In the genomic region with DNA sequence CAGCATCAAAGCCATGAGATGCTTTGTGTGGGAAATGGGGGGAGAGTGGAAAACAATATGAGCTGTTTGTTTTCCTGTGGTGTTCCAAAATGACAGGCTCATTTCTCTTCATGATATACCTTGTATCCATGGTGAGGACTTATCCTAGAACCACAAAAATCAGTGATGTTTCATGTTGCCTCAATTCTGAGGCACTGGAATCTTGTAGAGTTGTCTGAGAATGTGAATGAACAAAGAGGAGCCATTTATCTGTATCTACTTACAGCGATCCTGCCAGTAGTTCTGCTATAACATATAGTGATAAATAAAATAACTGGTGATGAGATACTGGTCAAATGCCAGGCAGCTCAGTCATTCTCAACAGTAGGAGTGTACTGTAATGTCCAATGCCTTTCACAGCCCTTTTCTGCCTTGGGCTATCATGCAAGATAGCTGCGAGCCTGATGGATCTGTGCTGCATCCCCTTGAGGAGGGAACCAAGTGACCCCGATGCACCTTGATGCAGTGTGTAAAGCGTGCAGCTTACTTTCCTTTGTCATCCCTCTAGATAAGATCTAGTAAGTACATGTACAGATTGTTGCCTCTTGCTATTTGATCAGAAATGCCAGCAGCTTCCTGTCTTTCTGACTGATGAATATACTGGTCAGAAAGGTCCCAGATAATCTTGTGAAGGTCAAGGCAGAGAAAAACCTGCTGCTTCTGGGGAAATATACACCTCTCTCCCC, we compare ENCODE assay signal across 24 cellular contexts. TPM values are rescaled to one million over a fixed set of nuclear protein-coding genes. Genes with fewer than 3 reads are reported as not detected.
A peak's percentile ranks its signal among the peaks of the same experiment; 100 is the strongest.
DNase-seq lines count a peak whose midpoint lies in the region; FAIRE-seq and TF ChIP-seq lines count a peak whose summit lies in the region.
"Had no signal": no experiment of that assay in that cellular context is flagged by ENCODE, and none has a peak within 500 bp of the region (broad histone marks: within the 10 kb centered on the region; RNA-seq: fewer than 3 reads in every experiment).

No MANE protein-coding gene starts in this region.

- TF ChIP-seq CTCF in SK-N-SH (IDR thresholded peaks at IDR 0.05) (no peak), endothelial cell of umbilical vein (IDR thresholded peaks at IDR 0.05; ENCODE audit: extremely low read depth in 1 of 2, insufficient read depth in 1 of 2, low read depth in 1 of 2, low read length in 2 of 2) (no peak), nephron (IDR thresholded peaks at IDR 0.05; ENCODE audit: unreplicated experiment in 3 of 3) (no peak)

- H3K36me3 Mint-ChIP-seq in nephron (ENCODE audit: low read depth): peaks cover 30% of the 10 kb centered on the region
- H3K36me3 Mint-ChIP-seq: activated naive CD8-positive, alpha-beta T cell treated with anti-CD3 and anti-CD28 coated beads, Interleukin-2, amount 10 ng/mL, durations not matched to agents 7 days and 5 days; memory B cell; naive B cell; stimulated activated naive B cell treated with anti-CD40 and anti-IgM and Interleukin-4, amounts not matched to agents 10 μg/mL and 1 μg/mL and 100 μg/mL, for 72 hours had no signal

- H3K4me3 Mint-ChIP-seq in nephron: peak overlapping the region in 2 of 3 experiments; percentile 6 to 64
- H3K4me3 Mint-ChIP-seq: activated naive CD8-positive, alpha-beta T cell treated with anti-CD3 and anti-CD28 coated beads, Interleukin-2, amount 10 ng/mL, durations not matched to agents 7 days and 5 days; memory B cell; naive B cell; stimulated activated naive B cell treated with anti-CD40 and anti-IgM and Interleukin-4, amounts not matched to agents 10 μg/mL and 1 μg/mL and 100 μg/mL, for 72 hours had no signal

- FAIRE-seq in endothelial cell of umbilical vein (lab: Jason Lieb, UNC): peak; percentile 4
- FAIRE-seq: HepG2 had no signal

- no peak for TF ChIP-seq EP300 in SK-N-SH (IDR thresholded peaks at IDR 0.05; ENCODE audit: borderline replicate concordance in 1 of 2, low read depth in 1 of 2, low read length in 1 of 2)

- H3K9me3 Mint-ChIP-seq in nephron: no peaks in the 10 kb centered on the region
- H3K9me3 Mint-ChIP-seq: activated naive CD8-positive, alpha-beta T cell treated with anti-CD3 and anti-CD28 coated beads, Interleukin-2, amount 10 ng/mL, durations not matched to agents 7 days and 5 days; memory B cell; naive B cell; stimulated activated naive B cell treated with anti-CD40 and anti-IgM and Interleukin-4, amounts not matched to agents 10 μg/mL and 1 μg/mL and 100 μg/mL, for 72 hours had no signal

- H3K4me2 ChIP-seq in SK-N-SH: peak overlapping the region; percentile 49; the same call in 1 of the 2 replicates
- H3K4me2 ChIP-seq in endothelial cell of umbilical vein (ENCODE audit: insufficient read depth, low read length): no peak overlapping the region

- H3K4me1 ChIP-seq in SK-N-SH (ENCODE audit: control insufficient read depth in 1 of 2, insufficient read depth in 2 of 2, low read depth in 1 of 2, low read length in 1 of 2): peaks cover 9 to 18% of the 10 kb centered on the region in 2 experiments; a peak in 2 of 4 replicates
- peaks cover 29% of the 10 kb centered on the region for H3K4me1 ChIP-seq in endothelial cell of umbilical vein (ENCODE audit: control insufficient read depth, extremely low read depth, insufficient read depth, low read length)
- H3K4me1 ChIP-seq: BE2C, body of pancreas had no signal

- POLR2A ChIA-PET in SK-N-SH (lab: Yijun Ruan, JAX): no interaction called here
- POLR2A ChIA-PET in endothelial cell of umbilical vein (lab: Charles Lee): no interaction called here

- H4K20me1 ChIP-seq in SK-N-SH (ENCODE audit: insufficient read depth): no peaks in the 10 kb centered on the region
- H4K20me1 ChIP-seq in endothelial cell of umbilical vein (replicated peaks; ENCODE audit: control insufficient read depth, extremely low read depth, insufficient read depth, low read length): no peaks in the 10 kb centered on the region

- no peaks in the 10 kb centered on the region for H3F3A ChIP-seq in SK-N-SH (replicated peaks; ENCODE audit: insufficient read depth)

- H3K9ac ChIP-seq in SK-N-SH: no peak overlapping the region
- H3K9ac ChIP-seq in endothelial cell of umbilical vein (replicated peaks; ENCODE audit: extremely low read depth, insufficient read depth, low read length): no peak overlapping the region

- H3K79me2 ChIP-seq in SK-N-SH (ENCODE audit: insufficient read depth) (no peaks in the 10 kb centered on the region), endothelial cell of umbilical vein (ENCODE audit: control insufficient read depth, insufficient read depth, low read length) (no peaks in the 10 kb centered on the region)

- peaks cover 85% of the 10 kb centered on the region for H3K4me1 Mint-ChIP-seq in nephron
- H3K4me1 Mint-ChIP-seq: memory B cell; naive B cell; stimulated activated naive B cell treated with anti-CD40 and anti-IgM and Interleukin-4, amounts not matched to agents 10 μg/mL and 1 μg/mL and 100 μg/mL, for 72 hours had no signal

- no peaks in the 10 kb centered on the region for H3K9me1 ChIP-seq in endothelial cell of umbilical vein (replicated peaks; ENCODE audit: control insufficient read depth, extremely low read depth, insufficient read depth, low read length)

- H3K36me3 ChIP-seq in SK-N-SH (replicated peaks in 1 of 2; ENCODE audit: control insufficient read depth in 1 of 2, insufficient read depth in 2 of 2, low read length in 1 of 2): no peaks in the 10 kb centered on the region
- no peaks in the 10 kb centered on the region for H3K36me3 ChIP-seq in endothelial cell of umbilical vein (ENCODE audit: control insufficient read depth in 2 of 2, extremely low read depth in 1 of 2, insufficient read depth in 2 of 2, low read length in 2 of 2)
- H3K36me3 ChIP-seq: BE2C had no signal

- no TSS peak for BruUV-seq in endothelial cell of umbilical vein (replicated peaks; lab: Mats Ljungman, UMichigan)

- WGBS in SK-N-SH (ENCODE audit: low lambda C conversion rate): 47% methylated on average over 4 of the region's 4 CpGs

- H3K9me3 ChIP-seq in SK-N-SH (no peaks in the 10 kb centered on the region), endothelial cell of umbilical vein (replicated peaks; ENCODE audit: control insufficient read depth, insufficient read depth, low read length) (no peaks in the 10 kb centered on the region)
- H3K9me3 ChIP-seq: BE2C, body of pancreas had no signal

- no peaks in the 10 kb centered on the region for H3K27me3 Mint-ChIP-seq in nephron (ENCODE audit: low read depth)
- H3K27me3 Mint-ChIP-seq: activated naive CD8-positive, alpha-beta T cell treated with anti-CD3 and anti-CD28 coated beads, Interleukin-2, amount 10 ng/mL, durations not matched to agents 7 days and 5 days had no signal

- intact Hi-C loops in endothelial cell of umbilical vein (cut with micrococcal nuclease): no loop called here

- no peaks in the 10 kb centered on the region for H3K27me3 ChIP-seq in SK-N-SH (ENCODE audit: insufficient read depth)
- H3K27me3 ChIP-seq in endothelial cell of umbilical vein (ENCODE audit: control insufficient read depth in 2 of 2, insufficient read depth in 2 of 2, low read length in 2 of 2): no peaks in the 10 kb centered on the region
- H3K27me3 ChIP-seq: BE2C, body of pancreas had no signal

- dilution Hi-C loops in endothelial cell of umbilical vein (cut with MboI; ENCODE audit: extremely low pct_ligation_motif_present, low sequenced_read_pairs): no loop called here

- H3K27ac ChIP-seq in SK-N-SH (ENCODE audit: low read depth in 2 of 2, low read length in 1 of 2): peak overlapping the region; percentile 4 to 28; a peak in 2 of 4 replicates
- no peak overlapping the region for H3K27ac ChIP-seq in endothelial cell of umbilical vein (ENCODE audit: insufficient read depth, low read depth, low read length)
- H3K27ac ChIP-seq: body of pancreas had no signal

- no peak overlapping the region for H3K4me3 ChIP-seq in SK-N-SH (ENCODE audit: low read depth in 2 of 2, low read length in 1 of 2)
- H3K4me3 ChIP-seq in endothelial cell of umbilical vein (replicated peaks in 1 of 3; ENCODE audit: insufficient read depth in 1 of 3, low read depth in 1 of 3, low read length in 3 of 3): no peak overlapping the region
- H3K4me3 ChIP-seq: body of pancreas had no signal

- no peak overlapping the region for H2AFZ ChIP-seq in SK-N-SH (ENCODE audit: low read depth)
- H2AFZ ChIP-seq in endothelial cell of umbilical vein (ENCODE audit: low read depth, low read length): no peak overlapping the region

- H3K27ac Mint-ChIP-seq in nephron: peak overlapping the region; percentile 76 to 78 (median 77)
- H3K27ac Mint-ChIP-seq: activated naive CD8-positive, alpha-beta T cell treated with anti-CD3 and anti-CD28 coated beads, Interleukin-2, amount 10 ng/mL, durations not matched to agents 7 days and 5 days; memory B cell; stimulated activated naive B cell treated with anti-CD40 and anti-IgM and Interleukin-4, amounts not matched to agents 10 μg/mL and 1 μg/mL and 100 μg/mL, for 72 hours had no signal

- no peak for TF ChIP-seq RAD21 in SK-N-SH (IDR thresholded peaks at IDR 0.05; ENCODE audit: low read length)

- TF ChIP-seq POLR2A in endothelial cell of umbilical vein (IDR thresholded peaks at IDR 0.05; ENCODE audit: low read depth, low read length): no peak

- DNase-seq in EH (ENCODE audit: low read depth): peak; percentile 34
- no peak for DNase-seq in SK-N-SH
- peak; percentile 23 for DNase-seq in endothelial cell of umbilical vein (ENCODE audit: low read depth, low spot score)
- no peak for DNase-seq in islet precursor cell
- DNase-seq in NOMO-1 (lab: John Stamatoyannopoulos, UW; ENCODE audit: unreplicated experiment in 2 of 2): no peak
- no peak for DNase-seq in HUDEP-2 (lab: John Stamatoyannopoulos, UW; ENCODE audit: unreplicated experiment in 76 of 76)
- no peak for DNase-seq in HT-29 (ENCODE audit: low spot score)
- DNase-seq: activated effector memory CD4-positive, alpha-beta T cell treated with anti-CD3 and anti-CD28 coated beads, Interleukin-2, amount 50 U/mL, for 16 hours; activated naive CD8-positive, alpha-beta T cell treated with anti-CD3 and anti-CD28 coated beads, Interleukin-2, amount 10 ng/mL, durations not matched to agents 7 days and 5 days; BE2C; body of pancreas; effector CD8-positive, alpha-beta T cell; GDM1; H7; naive B cell; NCI-H1048; OCI-M1; Right ventricle myocardium superior; stimulated activated CD4-positive, alpha-beta T cell treated with anti-CD3 and anti-CD28 coated beads, Interleukin-12 subunit alpha, Interleukin-12 subunit beta, amount 100 ng/mL, for 4 hours; stimulated activated CD4-positive, alpha-beta T cell treated with anti-CD3 and anti-CD28 coated beads, Interleukin-4, amount 100 ng/mL, for 24 hours; stimulated activated naive B cell treated with anti-CD40 and anti-IgM and Interleukin-4, amounts not matched to agents 10 μg/mL and 1 μg/mL and 100 μg/mL, for 72 hours had no signal

- H3K9me2 ChIP-seq in SK-N-SH: no peaks in the 10 kb centered on the region

- CTCF ChIA-PET in SK-N-SH (lab: Yijun Ruan, JAX) (interaction anchor here (1.0 to 2.8 kb wide), 8 partner anchors 10 to 170 kb away, joined by 3 to 9 read pairs (median 5); no protein-coding TSS in a partner anchor), endothelial cell of umbilical vein (lab: Charles Lee) (interaction anchor here (0.8 to 5.2 kb wide), 6 partner anchors 9 to 170 kb away, joined by 4 to 39 read pairs (median 12); no protein-coding TSS in a partner anchor)

RNA-seq across cellular contexts. Expression of gene SLC44A3, which starts 52.8 kb away (rescaled TPM):
- polyA plus RNA-seq in SK-N-SH (2012; rRNA removed) (2.6 and 4.4 TPM in 2 replicates), endothelial cell of umbilical vein (0.29 and 0.33 TPM in 2 replicates)
- polyA plus RNA-seq in SK-N-SH (2012; cell fraction: cytosol; rRNA removed): 3.8 and 4.0 TPM in 2 replicates
- 2.8 and 4.4 TPM in 2 replicates for polyA plus RNA-seq in SK-N-SH (2012; cell fraction: nucleus; rRNA removed)
- 0.42 and 0.58 TPM in 2 replicates for total RNA-seq in endothelial cell of umbilical vein
- polyA plus RNA-seq in endothelial cell of umbilical vein (2011; cell fraction: cytosol; rRNA removed): 0.25 and 0.30 TPM in 2 replicates
- polyA plus RNA-seq in endothelial cell of umbilical vein (2011; cell fraction: nucleus; rRNA removed): 0.20 and 0.36 TPM in 2 replicates
- 0.11 TPM in 2 replicates for polyA plus RNA-seq in endothelial cell of umbilical vein (2012)
- 0.78 and 1.5 TPM in 2 replicates for polyA minus RNA-seq in endothelial cell of umbilical vein
- polyA minus RNA-seq in endothelial cell of umbilical vein (2011; cell fraction: cytosol; rRNA and poly(A)+ RNA removed): 1.3 TPM
- 0.34 and 1.8 TPM in 2 replicates for polyA minus RNA-seq in endothelial cell of umbilical vein (2011; cell fraction: nucleus; rRNA and poly(A)+ RNA removed)
- total RNA-seq in HT-29 (2014; rRNA removed; shearing (Covaris generic)): 14.1 and 15.6 TPM in 2 replicates

RNA-seq across cellular contexts. Expression of gene CNN3, which starts 54.0 kb away (rescaled TPM):
- polyA plus RNA-seq in SK-N-SH (2012; rRNA removed) (204 and 242 TPM in 2 replicates), endothelial cell of umbilical vein (162 and 174 TPM in 2 replicates)
- polyA plus RNA-seq in SK-N-SH (2012; cell fraction: cytosol; rRNA removed): 282 and 327 TPM in 2 replicates
- polyA plus RNA-seq in SK-N-SH (2012; cell fraction: nucleus; rRNA removed): 113 and 197 TPM in 2 replicates
- 317 and 392 TPM in 2 replicates for total RNA-seq in endothelial cell of umbilical vein
- polyA plus RNA-seq in endothelial cell of umbilical vein (2011; cell fraction: cytosol; rRNA removed): 196 and 210 TPM in 2 replicates
- polyA plus RNA-seq in endothelial cell of umbilical vein (2011; cell fraction: nucleus; rRNA removed): 144 and 160 TPM in 2 replicates
- 171 and 208 TPM in 2 replicates for polyA plus RNA-seq in endothelial cell of umbilical vein (2012)
- polyA minus RNA-seq in endothelial cell of umbilical vein: 236 and 255 TPM in 2 replicates
- not detected for polyA minus RNA-seq in endothelial cell of umbilical vein (2011; cell fraction: cytosol; rRNA and poly(A)+ RNA removed)
- polyA minus RNA-seq in endothelial cell of umbilical vein (2011; cell fraction: nucleus; rRNA and poly(A)+ RNA removed): 119 and 129 TPM in 2 replicates
- 3.2 and 6.3 TPM in 2 replicates for total RNA-seq in HT-29 (2014; rRNA removed; shearing (Covaris generic))

Comparison
In these comparisons a context has a peak if more than half of its experiments do, and no peak if none do; other contexts are left out.
1. DNase-seq: peak in EH (single experiment) and endothelial cell of umbilical vein (single experiment); none in SK-N-SH (single experiment), islet precursor cell (single experiment), NOMO-1 (0 of 2), HUDEP-2 (0 of 76) and HT-29 (single experiment).
2. RNA of gene CNN3, which starts 54.0 kb away (total RNA-seq): 317 to 392 TPM in endothelial cell of umbilical vein; 3.2 to 6.3 TPM in HT-29; every median in the first group is over 10 times any median in the second.